1 cellular context compared by ENCODE assay signal in genomic region chr9:137457406-137458193, GRCh38.
TF ChIP-seq lines count a peak whose summit lies in the region.

No MANE protein-coding gene starts in this region.

TF ChIP-seq in GM23338, 12 proteins besides CTCF, POLR2A, EP300 and RAD21 (continued from another document):
- TF ChIP-seq, protein P1, sequence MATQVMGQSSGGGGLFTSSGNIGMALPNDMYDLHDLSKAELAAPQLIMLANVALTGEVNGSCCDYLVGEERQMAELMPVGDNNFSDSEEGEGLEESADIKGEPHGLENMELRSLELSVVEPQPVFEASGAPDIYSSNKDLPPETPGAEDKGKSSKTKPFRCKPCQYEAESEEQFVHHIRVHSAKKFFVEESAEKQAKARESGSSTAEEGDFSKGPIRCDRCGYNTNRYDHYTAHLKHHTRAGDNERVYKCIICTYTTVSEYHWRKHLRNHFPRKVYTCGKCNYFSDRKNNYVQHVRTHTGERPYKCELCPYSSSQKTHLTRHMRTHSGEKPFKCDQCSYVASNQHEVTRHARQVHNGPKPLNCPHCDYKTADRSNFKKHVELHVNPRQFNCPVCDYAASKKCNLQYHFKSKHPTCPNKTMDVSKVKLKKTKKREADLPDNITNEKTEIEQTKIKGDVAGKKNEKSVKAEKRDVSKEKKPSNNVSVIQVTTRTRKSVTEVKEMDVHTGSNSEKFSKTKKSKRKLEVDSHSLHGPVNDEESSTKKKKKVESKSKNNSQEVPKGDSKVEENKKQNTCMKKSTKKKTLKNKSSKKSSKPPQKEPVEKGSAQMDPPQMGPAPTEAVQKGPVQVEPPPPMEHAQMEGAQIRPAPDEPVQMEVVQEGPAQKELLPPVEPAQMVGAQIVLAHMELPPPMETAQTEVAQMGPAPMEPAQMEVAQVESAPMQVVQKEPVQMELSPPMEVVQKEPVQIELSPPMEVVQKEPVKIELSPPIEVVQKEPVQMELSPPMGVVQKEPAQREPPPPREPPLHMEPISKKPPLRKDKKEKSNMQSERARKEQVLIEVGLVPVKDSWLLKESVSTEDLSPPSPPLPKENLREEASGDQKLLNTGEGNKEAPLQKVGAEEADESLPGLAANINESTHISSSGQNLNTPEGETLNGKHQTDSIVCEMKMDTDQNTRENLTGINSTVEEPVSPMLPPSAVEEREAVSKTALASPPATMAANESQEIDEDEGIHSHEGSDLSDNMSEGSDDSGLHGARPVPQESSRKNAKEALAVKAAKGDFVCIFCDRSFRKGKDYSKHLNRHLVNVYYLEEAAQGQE (IDR thresholded peaks at IDR 0.05; ENCODE audit: unreplicated experiment): no peak
- TF ChIP-seq POLR2AphosphoS5 (IDR thresholded peaks at IDR 0.05; ENCODE audit: low read depth): no peak
- TF ChIP-seq, protein P2, sequence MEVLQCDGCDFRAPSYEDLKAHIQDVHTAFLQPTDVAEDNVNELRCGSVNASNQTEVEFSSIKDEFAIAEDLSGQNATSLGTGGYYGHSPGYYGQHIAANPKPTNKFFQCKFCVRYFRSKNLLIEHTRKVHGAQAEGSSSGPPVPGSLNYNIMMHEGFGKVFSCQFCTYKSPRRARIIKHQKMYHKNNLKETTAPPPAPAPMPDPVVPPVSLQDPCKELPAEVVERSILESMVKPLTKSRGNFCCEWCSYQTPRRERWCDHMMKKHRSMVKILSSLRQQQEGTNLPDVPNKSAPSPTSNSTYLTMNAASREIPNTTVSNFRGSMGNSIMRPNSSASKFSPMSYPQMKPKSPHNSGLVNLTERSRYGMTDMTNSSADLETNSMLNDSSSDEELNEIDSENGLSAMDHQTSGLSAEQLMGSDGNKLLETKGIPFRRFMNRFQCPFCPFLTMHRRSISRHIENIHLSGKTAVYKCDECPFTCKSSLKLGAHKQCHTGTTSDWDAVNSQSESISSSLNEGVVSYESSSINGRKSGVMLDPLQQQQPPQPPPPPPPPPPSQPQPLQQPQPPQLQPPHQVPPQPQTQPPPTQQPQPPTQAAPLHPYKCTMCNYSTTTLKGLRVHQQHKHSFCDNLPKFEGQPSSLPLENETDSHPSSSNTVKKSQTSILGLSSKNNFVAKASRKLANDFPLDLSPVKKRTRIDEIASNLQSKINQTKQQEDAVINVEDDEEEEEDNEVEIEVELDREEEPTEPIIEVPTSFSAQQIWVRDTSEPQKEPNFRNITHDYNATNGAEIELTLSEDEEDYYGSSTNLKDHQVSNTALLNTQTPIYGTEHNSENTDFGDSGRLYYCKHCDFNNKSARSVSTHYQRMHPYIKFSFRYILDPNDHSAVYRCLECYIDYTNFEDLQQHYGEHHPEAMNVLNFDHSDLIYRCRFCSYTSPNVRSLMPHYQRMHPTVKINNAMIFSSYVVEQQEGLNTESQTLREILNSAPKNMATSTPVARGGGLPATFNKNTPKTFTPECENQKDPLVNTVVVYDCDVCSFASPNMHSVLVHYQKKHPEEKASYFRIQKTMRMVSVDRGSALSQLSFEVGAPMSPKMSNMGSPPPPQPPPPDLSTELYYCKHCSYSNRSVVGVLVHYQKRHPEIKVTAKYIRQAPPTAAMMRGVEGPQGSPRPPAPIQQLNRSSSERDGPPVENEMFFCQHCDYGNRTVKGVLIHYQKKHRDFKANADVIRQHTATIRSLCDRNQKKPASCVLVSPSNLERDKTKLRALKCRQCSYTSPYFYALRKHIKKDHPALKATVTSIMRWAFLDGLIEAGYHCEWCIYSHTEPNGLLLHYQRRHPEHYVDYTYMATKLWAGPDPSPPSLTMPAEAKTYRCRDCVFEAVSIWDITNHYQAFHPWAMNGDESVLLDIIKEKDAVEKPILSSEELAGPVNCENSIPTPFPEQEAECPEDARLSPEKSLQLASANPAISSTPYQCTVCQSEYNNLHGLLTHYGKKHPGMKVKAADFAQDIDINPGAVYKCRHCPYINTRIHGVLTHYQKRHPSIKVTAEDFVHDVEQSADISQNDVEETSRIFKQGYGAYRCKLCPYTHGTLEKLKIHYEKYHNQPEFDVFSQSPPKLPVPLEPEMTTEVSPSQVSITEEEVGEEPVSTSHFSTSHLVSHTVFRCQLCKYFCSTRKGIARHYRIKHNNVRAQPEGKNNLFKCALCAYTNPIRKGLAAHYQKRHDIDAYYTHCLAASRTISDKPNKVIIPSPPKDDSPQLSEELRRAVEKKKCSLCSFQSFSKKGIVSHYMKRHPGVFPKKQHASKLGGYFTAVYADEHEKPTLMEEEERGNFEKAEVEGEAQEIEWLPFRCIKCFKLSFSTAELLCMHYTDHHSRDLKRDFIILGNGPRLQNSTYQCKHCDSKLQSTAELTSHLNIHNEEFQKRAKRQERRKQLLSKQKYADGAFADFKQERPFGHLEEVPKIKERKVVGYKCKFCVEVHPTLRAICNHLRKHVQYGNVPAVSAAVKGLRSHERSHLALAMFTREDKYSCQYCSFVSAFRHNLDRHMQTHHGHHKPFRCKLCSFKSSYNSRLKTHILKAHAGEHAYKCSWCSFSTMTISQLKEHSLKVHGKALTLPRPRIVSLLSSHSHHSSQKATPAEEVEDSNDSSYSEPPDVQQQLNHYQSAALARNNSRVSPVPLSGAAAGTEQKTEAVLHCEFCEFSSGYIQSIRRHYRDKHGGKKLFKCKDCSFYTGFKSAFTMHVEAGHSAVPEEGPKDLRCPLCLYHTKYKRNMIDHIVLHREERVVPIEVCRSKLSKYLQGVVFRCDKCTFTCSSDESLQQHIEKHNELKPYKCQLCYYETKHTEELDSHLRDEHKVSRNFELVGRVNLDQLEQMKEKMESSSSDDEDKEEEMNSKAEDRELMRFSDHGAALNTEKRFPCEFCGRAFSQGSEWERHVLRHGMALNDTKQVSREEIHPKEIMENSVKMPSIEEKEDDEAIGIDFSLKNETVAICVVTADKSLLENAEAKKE (CRISPR knock-in tag; IDR thresholded peaks at IDR 0.05): no peak
